ENCODE assay signal across 8 cellular contexts in genomic region chr2:239327536-239328305, GRCh38.
DNase-seq lines count a peak whose midpoint lies in the region; ATAC-seq and TF ChIP-seq lines count a peak whose summit lies in the region.

No MANE protein-coding gene starts in this region.

- H3K9ac ChIP-seq in mucosa of rectum (ENCODE audit: low read depth in 1 of 2, low read length in 2 of 2): peak overlapping the region in 1 of 2 donors; percentile 34

- POLR2A ChIA-PET in HEK293T (lab: Yijun Ruan, JAX): no interaction called here

- H3K27me3 Mint-ChIP-seq in activated naive CD4-positive, alpha-beta T cell treated with anti-CD3 and anti-CD28 coated beads, Interleukin-2, amount 10 ng/mL, durations not matched to agents 7 days and 5 days: peaks cover 4% of the 10 kb centered on the region

- H3K9me3 ChIP-seq in cardiac muscle cell (ENCODE audit: low read depth) (no peaks in the 10 kb centered on the region), mucosa of rectum (ENCODE audit: control insufficient read depth in 2 of 2, low read length in 2 of 2) (no peaks in the 10 kb centered on the region), vagina (no peaks in the 10 kb centered on the region)

- H3K4me1 Mint-ChIP-seq in activated naive CD4-positive, alpha-beta T cell treated with anti-CD3 and anti-CD28 coated beads, Interleukin-2, amount 10 ng/mL, durations not matched to agents 7 days and 5 days: peaks cover 93% of the 10 kb centered on the region

- H3K27ac Mint-ChIP-seq in activated naive CD4-positive, alpha-beta T cell treated with anti-CD3 and anti-CD28 coated beads, Interleukin-2, amount 10 ng/mL, durations not matched to agents 7 days and 5 days: peak overlapping the region; percentile 95

- DNase-seq in cardiac muscle cell (ENCODE audit: low read depth in 1 of 2, low spot score in 1 of 2): no peak
- no peak for DNase-seq in Right ventricle myocardium inferior (ENCODE audit: missing footprints)
- peak; percentile 22 for DNase-seq in activated naive CD4-positive, alpha-beta T cell treated with anti-CD3 and anti-CD28 coated beads, Interleukin-2, amount 10 ng/mL, durations not matched to agents 7 days and 5 days
- DNase-seq in vagina (ENCODE audit: extremely low spot score in 2 of 2): peak; percentile 79 to 87
- DNase-seq in cerebellar cortex (ENCODE audit: low spot score): no peak
- no peak for DNase-seq in HEK293T (ENCODE audit: extremely low spot score)

- H3K36me3 Mint-ChIP-seq in activated naive CD4-positive, alpha-beta T cell treated with anti-CD3 and anti-CD28 coated beads, Interleukin-2, amount 10 ng/mL, durations not matched to agents 7 days and 5 days: peaks cover 36% of the 10 kb centered on the region

- ATAC-seq in Right ventricle myocardium inferior (no peak), GM21737 (IDR thresholded peaks at IDR 0.05; ENCODE audit: unreplicated experiment) (no peak)

- H3K27ac ChIP-seq in cardiac muscle cell (peak overlapping the region; percentile 78), mucosa of rectum (ENCODE audit: low read depth in 2 of 2, low read length in 2 of 2) (peak overlapping the region; percentile 38 to 76), vagina (peak overlapping the region; percentile 85)

- H3K36me3 ChIP-seq in cardiac muscle cell (no peaks in the 10 kb centered on the region), mucosa of rectum (ENCODE audit: control insufficient read depth in 2 of 2, insufficient read depth in 2 of 2, low read length in 2 of 2) (no peaks in the 10 kb centered on the region), vagina (no peaks in the 10 kb centered on the region)

- no peak overlapping the region for H3K4me3 ChIP-seq in cardiac muscle cell
- no peak overlapping the region for H3K4me3 ChIP-seq in mucosa of rectum (ENCODE audit: low read length in 2 of 2)
- no peak overlapping the region for H3K4me3 ChIP-seq in vagina

- no peaks in the 10 kb centered on the region for H3K27me3 ChIP-seq in cardiac muscle cell
- H3K27me3 ChIP-seq in mucosa of rectum (ENCODE audit: control insufficient read depth in 2 of 2, insufficient read depth in 2 of 2, low read length in 2 of 2): no peaks in the 10 kb centered on the region
- no peaks in the 10 kb centered on the region for H3K27me3 ChIP-seq in vagina

- no peak overlapping the region for H3K4me3 Mint-ChIP-seq in activated naive CD4-positive, alpha-beta T cell treated with anti-CD3 and anti-CD28 coated beads, Interleukin-2, amount 10 ng/mL, durations not matched to agents 7 days and 5 days

- H3K4me1 ChIP-seq in cardiac muscle cell (ENCODE audit: low read depth) (peaks cover 23% of the 10 kb centered on the region), mucosa of rectum (ENCODE audit: control insufficient read depth in 2 of 2, insufficient read depth in 2 of 2, low read length in 2 of 2) (peaks cover 25 to 29% of the 10 kb centered on the region in 2 donors), vagina (peaks cover 58% of the 10 kb centered on the region)

- intact Hi-C loops in Right ventricle myocardium inferior (cut with DNase I): loop anchor here (2.0 kb wide), 1 partner anchor 69 kb away; no protein-coding TSS in a partner anchor
- intact Hi-C loops in vagina (cut with DNase I): no loop called here

- TF ChIP-seq CTCF in cardiac muscle cell (IDR thresholded peaks at IDR 0.05; ENCODE audit: low read depth, low read length) (no peak), vagina (IDR thresholded peaks at IDR 0.05) (no peak)

- TF ChIP-seq POLR2A in vagina (IDR thresholded peaks at IDR 0.05): no peak

- CTCF ChIA-PET in activated naive CD4-positive, alpha-beta T cell treated with anti-CD3 and anti-CD28 coated beads, Interleukin-2, amount 10 ng/mL, durations not matched to agents 7 days and 5 days (lab: Charles Lee): interaction anchor here (0.7 to 1.7 kb wide), 6 partner anchors 24 to 73 kb away, joined by 3 to 5 read pairs (median 4); partner anchors contain the start of gene HDAC4
- CTCF ChIA-PET in HEK293T (lab: Yijun Ruan, JAX): no interaction called here

- peaks cover 4% of the 10 kb centered on the region for H3K9me3 Mint-ChIP-seq in activated naive CD4-positive, alpha-beta T cell treated with anti-CD3 and anti-CD28 coated beads, Interleukin-2, amount 10 ng/mL, durations not matched to agents 7 days and 5 days

TF ChIP-seq in HEK293T, 16 proteins besides CTCF, POLR2A, EP300 and RAD21:
- no peak for TF ChIP-seq NFRKB (IDR thresholded peaks at IDR 0.05)
- no peak for TF ChIP-seq BHLHE40 (IDR thresholded peaks at IDR 0.05; ENCODE audit: borderline replicate concordance)
- no peak for TF ChIP-seq FOXK2 (IDR thresholded peaks at IDR 0.05)
- TF ChIP-seq ELF4 (IDR thresholded peaks at IDR 0.05): no peak
- TF ChIP-seq HDGF (IDR thresholded peaks at IDR 0.05; ENCODE audit: borderline replicate concordance): no peak
- no peak for TF ChIP-seq PKNOX1 (IDR thresholded peaks at IDR 0.05)
- no peak for TF ChIP-seq LEF1 (IDR thresholded peaks at IDR 0.05; ENCODE audit: borderline replicate concordance)
- no peak for TF ChIP-seq SP1 (IDR thresholded peaks at IDR 0.05)
- no peak for TF ChIP-seq FOXM1 (IDR thresholded peaks at IDR 0.05; ENCODE audit: borderline replicate concordance)
- TF ChIP-seq TARDBP (IDR thresholded peaks at IDR 0.05): no peak
TF ChIP-seq in HEK293T: peak in this region for 0.

Comparison
In these comparisons a context has a peak if more than half of its experiments do, and no peak if none do; other contexts are left out.
1. DNase-seq: peak in activated naive CD4-positive, alpha-beta T cell treated with anti-CD3 and anti-CD28 coated beads, Interleukin-2, amount 10 ng/mL, durations not matched to agents 7 days and 5 days (single experiment) and vagina (2 of 2); none in cardiac muscle cell (0 of 2), Right ventricle myocardium inferior (single experiment), cerebellar cortex (single experiment) and HEK293T (single experiment).
2. Peak in every context shown above with its lines, with median percentiles within 50 percentile points of each other: H3K27ac ChIP-seq.